1 cellular context compared by ENCODE assay signal in the genomic region with DNA sequence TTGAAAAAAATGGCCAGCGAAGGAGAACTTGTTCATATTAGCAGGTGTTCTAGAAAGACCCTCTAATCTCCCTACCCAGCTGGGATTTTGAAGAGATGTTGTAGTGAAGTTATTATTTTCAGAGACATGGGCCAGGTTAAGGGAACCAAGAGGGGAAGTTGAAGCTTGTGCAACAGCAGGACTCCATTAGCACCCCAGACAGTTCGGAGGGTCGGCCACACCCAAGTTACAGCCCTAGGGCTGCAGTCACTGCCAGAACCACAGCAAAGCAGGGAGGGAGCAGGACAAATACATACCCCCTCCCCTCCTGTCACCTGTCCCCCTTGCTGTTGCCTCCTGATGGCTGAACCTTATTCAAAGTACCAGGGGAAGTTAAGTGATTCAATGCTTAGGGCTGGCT.
TF ChIP-seq lines count a peak whose summit lies in the region.

No MANE protein-coding gene starts in this region.

TF ChIP-seq in K562, 482 proteins besides CTCF, POLR2A, EP300 and RAD21 (continued from another document):
- TF ChIP-seq, protein P1, sequence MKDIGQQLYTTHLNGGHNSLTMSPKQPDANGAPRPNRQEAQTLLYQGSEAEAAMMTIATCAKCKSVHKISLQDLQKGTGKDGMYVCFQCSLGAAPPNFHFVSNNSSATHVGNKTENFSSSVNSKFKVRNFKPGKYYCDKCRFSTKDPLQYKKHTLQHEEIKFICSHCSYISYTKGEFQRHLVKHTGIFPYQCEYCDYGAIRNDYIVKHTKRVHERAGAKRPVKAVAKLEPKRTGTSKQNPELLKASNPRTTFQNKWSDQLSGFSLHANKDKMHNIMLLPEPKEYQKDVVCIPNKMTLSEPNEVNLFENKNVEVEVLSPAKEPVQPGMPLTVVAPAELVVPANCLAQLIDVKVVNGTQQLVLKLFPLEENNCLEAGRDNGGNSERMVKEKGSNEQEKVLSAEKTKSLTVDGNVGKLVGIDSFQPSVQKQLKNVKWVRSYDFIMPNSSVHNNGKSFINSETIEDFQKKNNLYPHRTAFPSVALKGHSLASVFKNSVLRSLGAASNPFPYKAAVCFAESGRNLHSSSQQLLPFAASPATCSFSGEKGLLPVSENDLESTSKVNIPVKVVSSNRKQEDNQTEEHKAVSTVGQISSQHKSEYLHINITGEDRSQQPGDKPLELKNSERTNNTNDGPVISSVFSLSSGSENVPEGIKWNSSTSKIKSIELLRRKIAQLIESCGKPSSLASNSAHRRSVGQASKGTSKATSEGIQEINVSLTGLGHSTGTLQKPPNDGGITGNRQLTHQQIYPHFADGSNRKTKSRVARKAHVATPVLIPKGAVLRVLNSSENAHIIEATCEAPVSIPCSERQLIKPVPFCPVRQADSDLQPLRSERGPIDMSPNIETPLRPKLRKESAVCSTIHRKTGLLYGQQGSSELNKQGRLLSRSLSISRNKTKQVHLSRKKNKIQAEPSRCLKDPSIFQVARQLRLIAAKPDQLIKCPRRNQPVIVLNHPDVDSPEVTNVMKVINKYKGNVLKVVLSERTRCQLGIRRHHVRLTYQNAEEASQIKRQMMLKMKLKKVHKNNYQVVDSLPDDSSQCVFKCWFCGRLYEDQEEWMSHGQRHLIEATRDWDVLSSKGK (CRISPR knock-in tag; IDR thresholded peaks at IDR 0.05) = no peak
- no peak for TF ChIP-seq MTA3 (IDR thresholded peaks at IDR 0.05; ENCODE audit: borderline replicate concordance)
